In genomic region chr3:58322793-58323192, GRCh38 we compare ENCODE assay signal across 15 cellular contexts. TPM values are rescaled to one million over a fixed set of nuclear protein-coding genes. Genes with fewer than 3 reads are reported as not detected.
A peak's percentile ranks its signal among the peaks of the same experiment; 100 is the strongest.
DNase-seq lines count a peak whose midpoint lies in the region; ATAC-seq and TF ChIP-seq lines count a peak whose summit lies in the region.
"Had no signal": no experiment of that assay in that cellular context is flagged by ENCODE, and none has a peak within 500 bp of the region (broad histone marks: within the 10 kb centered on the region; RNA-seq: fewer than 3 reads in every experiment).

No MANE protein-coding gene starts in this region.

- no peak for ATAC-seq in stimulated activated naive CD8-positive, alpha-beta T cell treated with anti-CD3 and anti-CD28 coated beads, Interleukin-15, amount 100 ng/mL, for 72 hours
- ATAC-seq in GM19023 (IDR thresholded peaks at IDR 0.05; ENCODE audit: unreplicated experiment) (no peak), GM18873 (IDR thresholded peaks at IDR 0.05; ENCODE audit: low FRiP score, unreplicated experiment) (no peak), GM18511 (IDR thresholded peaks at IDR 0.05; ENCODE audit: unreplicated experiment) (no peak)

- H3K4me1 ChIP-seq in thyroid gland, result peaks cover 39 to 42% of the 10 kb centered on the region in 2 donors

- H3K4me3 Mint-ChIP-seq in stimulated activated naive CD8-positive, alpha-beta T cell treated with anti-CD3 and anti-CD28 coated beads, Interleukin-15, Interleukin-2, amounts not matched to agents 100 ng/mL and 50 ng/mL, for 24 hours, result no peak overlapping the region
- H3K4me3 Mint-ChIP-seq in stimulated activated naive CD8-positive, alpha-beta T cell treated with anti-CD3 and anti-CD28 coated beads, Interleukin-15, amount 100 ng/mL, for 72 hours, result no peak overlapping the region
- no peak overlapping the region for H3K4me3 Mint-ChIP-seq in activated naive CD8-positive, alpha-beta T cell treated with anti-CD3 and anti-CD28 coated beads for 36 hours

- no peak overlapping the region for H3K4me3 ChIP-seq in thyroid gland (replicated peaks in 1 of 3)

- H3K4me1 Mint-ChIP-seq in stimulated activated naive CD8-positive, alpha-beta T cell treated with anti-CD3 and anti-CD28 coated beads, Interleukin-15, Interleukin-2, amounts not matched to agents 100 ng/mL and 50 ng/mL, for 24 hours (ENCODE audit: low read depth), result peaks cover 39% of the 10 kb centered on the region
- peaks cover 47% of the 10 kb centered on the region for H3K4me1 Mint-ChIP-seq in stimulated activated naive CD8-positive, alpha-beta T cell treated with anti-CD3 and anti-CD28 coated beads, Interleukin-15, amount 100 ng/mL, for 72 hours
- H3K4me1 Mint-ChIP-seq in activated naive CD8-positive, alpha-beta T cell treated with anti-CD3 and anti-CD28 coated beads for 36 hours, result peaks cover 42% of the 10 kb centered on the region

- intact Hi-C loops in thyroid gland (cut with DNase I), result loop anchor here (5.0 kb wide), 1 partner anchor 90 kb away; no protein-coding TSS in a partner anchor

- H3K27me3 Mint-ChIP-seq in stimulated activated naive CD8-positive, alpha-beta T cell treated with anti-CD3 and anti-CD28 coated beads, Interleukin-15, Interleukin-2, amounts not matched to agents 100 ng/mL and 50 ng/mL, for 24 hours, result no peaks in the 10 kb centered on the region
- no peaks in the 10 kb centered on the region for H3K27me3 Mint-ChIP-seq in stimulated activated naive CD8-positive, alpha-beta T cell treated with anti-CD3 and anti-CD28 coated beads, Interleukin-15, amount 100 ng/mL, for 72 hours
- H3K27me3 Mint-ChIP-seq in activated naive CD8-positive, alpha-beta T cell treated with anti-CD3 and anti-CD28 coated beads for 36 hours, result no peaks in the 10 kb centered on the region

- TF ChIP-seq CTCF in thyroid gland (IDR thresholded peaks at IDR 0.05), result no peak

- WGBS in thyroid gland, 2 donors, result 76 to 78% methylated on average over 1 of the region's 1 CpG

- peaks cover 0 to 7% of the 10 kb centered on the region in 2 donors for H3K36me3 ChIP-seq in thyroid gland

- no peak for TF ChIP-seq POLR2A in thyroid gland (IDR thresholded peaks at IDR 0.05)

- H3K27ac Mint-ChIP-seq in stimulated activated naive CD8-positive, alpha-beta T cell treated with anti-CD3 and anti-CD28 coated beads, Interleukin-15, Interleukin-2, amounts not matched to agents 100 ng/mL and 50 ng/mL, for 24 hours, result peak overlapping the region; percentile 95
- H3K27ac Mint-ChIP-seq in stimulated activated naive CD8-positive, alpha-beta T cell treated with anti-CD3 and anti-CD28 coated beads, Interleukin-15, amount 100 ng/mL, for 72 hours, result no peak overlapping the region
- peak overlapping the region; percentile 95 for H3K27ac Mint-ChIP-seq in activated naive CD8-positive, alpha-beta T cell treated with anti-CD3 and anti-CD28 coated beads for 36 hours

- peak overlapping the region in 2 of 3 donors; percentile 34 to 85 for H3K27ac ChIP-seq in thyroid gland
- H3K27ac ChIP-seq: HL-60 had no signal

- H3K36me3 Mint-ChIP-seq in stimulated activated naive CD8-positive, alpha-beta T cell treated with anti-CD3 and anti-CD28 coated beads, Interleukin-15, Interleukin-2, amounts not matched to agents 100 ng/mL and 50 ng/mL, for 24 hours (ENCODE audit: low read depth), result peaks cover 25% of the 10 kb centered on the region
- H3K36me3 Mint-ChIP-seq in activated naive CD8-positive, alpha-beta T cell treated with anti-CD3 and anti-CD28 coated beads for 36 hours, result peaks cover 18% of the 10 kb centered on the region

- DNase-seq in stimulated activated naive CD8-positive, alpha-beta T cell treated with anti-CD3 and anti-CD28 coated beads, Interleukin-15, amount 100 ng/mL, for 72 hours, result no peak
- no peak for DNase-seq in activated naive CD8-positive, alpha-beta T cell treated with anti-CD3 and anti-CD28 coated beads for 36 hours
- DNase-seq in iris pigment epithelial cell (ENCODE audit: low read depth) (peak; percentile 31), thyroid gland (no peak)
- DNase-seq: DMS53, MM.1S, NCI-H1417, NCI-H2029 treated with DMSO at 0.1 percent for 48 hours, NCI-H524, SHP77 had no signal

- no peaks in the 10 kb centered on the region for H3K27me3 ChIP-seq in thyroid gland

- no peaks in the 10 kb centered on the region for H3K9me3 ChIP-seq in thyroid gland

- no peaks in the 10 kb centered on the region for H3K9me3 Mint-ChIP-seq in stimulated activated naive CD8-positive, alpha-beta T cell treated with anti-CD3 and anti-CD28 coated beads, Interleukin-15, Interleukin-2, amounts not matched to agents 100 ng/mL and 50 ng/mL, for 24 hours
- H3K9me3 Mint-ChIP-seq in stimulated activated naive CD8-positive, alpha-beta T cell treated with anti-CD3 and anti-CD28 coated beads, Interleukin-15, amount 100 ng/mL, for 72 hours, result no peaks in the 10 kb centered on the region
- H3K9me3 Mint-ChIP-seq in activated naive CD8-positive, alpha-beta T cell treated with anti-CD3 and anti-CD28 coated beads for 36 hours, result no peaks in the 10 kb centered on the region

RNA-seq across cellular contexts. Expression of gene PXK, which starts 9.9 kb away (rescaled TPM):
- total RNA-seq in activated naive CD8-positive, alpha-beta T cell treated with anti-CD3 and anti-CD28 coated beads for 36 hours, result 10 to 100 TPM; 22.2 to 24.0 TPM
- 100 to 1,000 TPM in 3 of 4 donors, 10 to 100 TPM in 1; 98.6 to 139 (median 123) TPM for total RNA-seq in thyroid gland

RNA-seq across cellular contexts. Expression of gene HTD2, which starts 16.5 kb away (rescaled TPM):
- 10 to 100 TPM; 10.1 to 13.0 TPM for total RNA-seq in activated naive CD8-positive, alpha-beta T cell treated with anti-CD3 and anti-CD28 coated beads for 36 hours
- total RNA-seq in thyroid gland, result 10 to 100 TPM in 3 of 4 donors, 1 to 10 TPM in 1; 8.4 to 19.8 (median 18.6) TPM

RNA-seq across cellular contexts. Expression of gene RPP14, which starts 16.7 kb away (rescaled TPM):
- 10 to 100 TPM; 24.8 to 30.9 TPM for total RNA-seq in activated naive CD8-positive, alpha-beta T cell treated with anti-CD3 and anti-CD28 coated beads for 36 hours
- total RNA-seq in thyroid gland, result 10 to 100 TPM; 13.4 to 19.9 (median 15.7) TPM

Comparison
In these comparisons a context has a peak if more than half of its experiments do, and no peak if none do; other contexts are left out.
1. H3K27ac Mint-ChIP-seq: peak in stimulated activated naive CD8-positive, alpha-beta T cell treated with anti-CD3 and anti-CD28 coated beads, Interleukin-15, Interleukin-2, amounts not matched to agents 100 ng/mL and 50 ng/mL, for 24 hours (single experiment) and activated naive CD8-positive, alpha-beta T cell treated with anti-CD3 and anti-CD28 coated beads for 36 hours (single experiment); none in stimulated activated naive CD8-positive, alpha-beta T cell treated with anti-CD3 and anti-CD28 coated beads, Interleukin-15, amount 100 ng/mL, for 72 hours (0 of 2).